ENCODE assay signal across 32 cellular contexts in the genomic region with DNA sequence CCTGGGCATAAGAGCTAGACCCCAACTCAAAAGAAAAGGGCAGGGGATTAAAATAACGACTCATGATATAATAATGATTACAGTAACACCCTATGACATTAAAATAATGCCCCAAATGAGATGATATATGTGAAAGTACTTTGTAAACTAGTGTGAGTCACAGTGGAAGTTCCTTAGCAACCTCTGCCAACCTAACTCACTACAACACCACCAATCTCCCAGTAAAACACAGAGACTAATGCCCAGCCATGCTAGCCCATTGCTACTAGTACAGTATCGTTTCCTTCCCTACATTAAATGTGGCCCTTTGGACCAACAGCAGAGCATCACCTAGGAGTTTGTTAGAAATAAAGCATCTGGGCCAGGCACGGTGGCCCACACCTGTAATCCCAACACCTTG. TPM values are rescaled to one million over a fixed set of nuclear protein-coding genes. Genes with fewer than 3 reads are reported as not detected.
"Had no signal": no experiment of that assay in that cellular context is flagged by ENCODE, and none has a peak within 500 bp of the region (broad histone marks: within the 10 kb centered on the region; RNA-seq: fewer than 3 reads in every experiment).

No MANE protein-coding gene starts in this region.

- H3K27ac Mint-ChIP-seq: activated B cell treated with CpG ODN at 0.5 μM for 24 hours; activated CD8-positive, alpha-beta memory T cell treated with anti-CD3 and anti-CD28 coated beads, Interleukin-2, amount 10 ng/mL, durations not matched to agents 7 days and 5 days; activated CD8-positive, alpha-beta T cell treated with anti-CD3 and anti-CD28 coated beads, Interleukin-2, amount 10 ng/mL, durations not matched to agents 7 days and 5 days; activated T-cell treated with anti-CD3 and anti-CD28 coated beads, Interleukin-2, amount 50 U/mL, for 72 hours; dendritic cell treated with granulocyte-macrophage colony-stimulating factor and Interleukin-4, amounts not matched to agents 40 ng/mL and 50 ng/mL, for 4 days; natural killer cell; neural progenitor cell had no signal

- FAIRE-seq: endometrium, keratinocyte had no signal

- H3K27me3 Mint-ChIP-seq: brain had no signal

- DNase-seq: activated B cell treated with CpG ODN at 0.5 μM for 24 hours; activated CD8-positive, alpha-beta memory T cell treated with anti-CD3 and anti-CD28 coated beads, Interleukin-2, amount 10 ng/mL, durations not matched to agents 7 days and 5 days; activated CD8-positive, alpha-beta T cell treated with anti-CD3 and anti-CD28 coated beads, Interleukin-2, amount 10 ng/mL, durations not matched to agents 7 days and 5 days; activated naive CD4-positive, alpha-beta T cell; activated T-cell treated with anti-CD3 and anti-CD28 coated beads, Interleukin-2, amount 50 U/mL, for 72 hours; adrenal gland; caudate nucleus; effector CD4-positive, alpha-beta T cell; esophagus squamous epithelium; head of caudate nucleus; hippocampal formation; left colon; natural killer cell; occipital lobe; psoas muscle; stimulated activated CD4-positive, alpha-beta T cell treated with anti-CD3 and anti-CD28 coated beads, Interleukin-1b, Interleukin-23, amount 100 ng/mL, for 48 hours; stimulated activated naive CD4-positive, alpha-beta T cell; T-helper 2 cell; tibial artery; upper lobe of right lung had no signal

- H3K4me3 Mint-ChIP-seq: activated B cell treated with CpG ODN at 0.5 μM for 24 hours; activated CD8-positive, alpha-beta memory T cell treated with anti-CD3 and anti-CD28 coated beads, Interleukin-2, amount 10 ng/mL, durations not matched to agents 7 days and 5 days; activated CD8-positive, alpha-beta T cell treated with anti-CD3 and anti-CD28 coated beads, Interleukin-2, amount 10 ng/mL, durations not matched to agents 7 days and 5 days; activated T-cell treated with anti-CD3 and anti-CD28 coated beads, Interleukin-2, amount 50 U/mL, for 72 hours; brain; dendritic cell treated with granulocyte-macrophage colony-stimulating factor and Interleukin-4, amounts not matched to agents 40 ng/mL and 50 ng/mL, for 4 days; natural killer cell; neural progenitor cell had no signal

- ATAC-seq: activated CD8-positive, alpha-beta memory T cell treated with anti-CD3 and anti-CD28 coated beads, Interleukin-2, amount 10 ng/mL, durations not matched to agents 7 days and 5 days; activated CD8-positive, alpha-beta T cell treated with anti-CD3 and anti-CD28 coated beads, Interleukin-2, amount 10 ng/mL, durations not matched to agents 7 days and 5 days; activated T-cell treated with anti-CD3 and anti-CD28 coated beads, Interleukin-2, amount 50 U/mL, for 72 hours; gastroesophageal sphincter; left colon; natural killer cell; psoas muscle; upper lobe of right lung had no signal

- H3K36me3 ChIP-seq: adrenal gland, ascending aorta, esophagus squamous epithelium, gastroesophageal sphincter, neural progenitor cell, right atrium auricular region, suprapubic skin, tibial artery, upper lobe of right lung had no signal

- H3K9me3 Mint-ChIP-seq: activated B cell treated with CpG ODN at 0.5 μM for 24 hours; activated naive CD4-positive, alpha-beta T cell treated with anti-CD3 and anti-CD28 coated beads, Interleukin-2, amount 50 U/mL, for 72 hours; activated T-cell treated with anti-CD3 and anti-CD28 coated beads, Interleukin-2, amount 50 U/mL, for 72 hours; dendritic cell treated with granulocyte-macrophage colony-stimulating factor and Interleukin-4, amounts not matched to agents 40 ng/mL and 50 ng/mL, for 4 days; natural killer cell; neural progenitor cell had no signal

- H3K27me3 ChIP-seq: adrenal gland, ascending aorta, esophagus squamous epithelium, gastroesophageal sphincter, neural progenitor cell, right atrium auricular region, suprapubic skin, tibial artery, upper lobe of right lung had no signal

- H3K36me3 Mint-ChIP-seq: activated CD8-positive, alpha-beta memory T cell treated with anti-CD3 and anti-CD28 coated beads, Interleukin-2, amount 10 ng/mL, durations not matched to agents 7 days and 5 days; activated naive CD4-positive, alpha-beta T cell treated with anti-CD3 and anti-CD28 coated beads, Interleukin-2, amount 50 U/mL, for 72 hours; brain; natural killer cell; neural progenitor cell had no signal

- H3K4me3 ChIP-seq: adrenal gland, ascending aorta, esophagus squamous epithelium, gastroesophageal sphincter, neural progenitor cell, psoas muscle, right atrium auricular region, smooth muscle cell, suprapubic skin, tibial artery, upper lobe of right lung had no signal

- H3K4me1 Mint-ChIP-seq: activated CD8-positive, alpha-beta memory T cell treated with anti-CD3 and anti-CD28 coated beads, Interleukin-2, amount 10 ng/mL, durations not matched to agents 7 days and 5 days; natural killer cell had no signal

RNA-seq across cellular contexts. Expression of a gene that starts 11.2 kb away (rescaled TPM):
- total RNA-seq: activated CD8-positive, alpha-beta T cell treated with anti-CD3 and anti-CD28 coated beads, Interleukin-2, amount 10 ng/mL, durations not matched to agents 7 days and 5 days; mononuclear cell had no signal
